In the genomic region with DNA sequence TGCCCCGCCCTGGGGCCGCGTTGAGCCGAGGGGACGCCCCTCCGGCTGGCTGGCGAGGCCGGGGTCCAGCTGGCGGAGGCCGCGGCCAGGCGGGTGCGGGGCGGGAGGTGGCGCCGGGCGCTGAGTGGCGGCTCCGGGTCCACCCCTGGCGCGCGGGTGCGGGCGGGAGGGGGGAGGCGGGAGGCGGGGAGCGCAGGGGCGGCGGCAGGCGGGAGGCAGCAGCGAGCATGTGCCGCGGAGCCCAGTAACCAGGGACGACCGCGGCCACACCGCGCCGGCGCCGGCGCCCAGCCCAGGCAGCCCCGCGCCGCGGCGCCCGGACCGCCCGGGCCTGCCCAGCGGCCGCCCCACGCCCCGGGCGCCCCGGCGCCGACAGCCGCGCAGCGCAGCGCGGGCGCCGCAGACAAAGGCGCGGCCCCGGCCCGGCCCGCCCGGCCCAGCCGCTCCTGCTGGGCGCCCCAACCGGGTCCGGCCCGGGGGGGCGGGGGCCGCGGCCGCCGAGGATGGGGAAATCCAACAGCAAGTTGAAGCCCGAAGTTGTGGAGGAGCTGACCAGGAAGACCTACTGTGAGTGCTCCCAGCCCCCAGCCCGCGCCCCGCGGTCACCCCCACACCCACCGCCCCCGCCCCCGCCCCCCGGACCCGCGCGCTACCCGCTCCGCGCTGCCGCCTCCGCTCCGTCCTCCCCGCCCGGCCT, we compare ENCODE assay signal across 8 cellular contexts. TPM values are rescaled to one million over a fixed set of nuclear protein-coding genes. Genes with fewer than 3 reads are reported as not detected.
DNase-seq lines count a peak whose midpoint lies in the region; ATAC-seq, FAIRE-seq and TF ChIP-seq lines count a peak whose summit lies in the region.

A gene (plus strand): TSS at position 244 of the 697 bp plus-strand sequence. CDS start 260 bp downstream, at position 504.

- H3K9me1 ChIP-seq in endothelial cell of umbilical vein (replicated peaks; ENCODE audit: control insufficient read depth, extremely low read depth, insufficient read depth, low read length), result no peaks in the 10 kb centered on the region

- peak within 1 kb of the TSS; percentile 43 for H3K27ac ChIP-seq in endothelial cell of umbilical vein (ENCODE audit: insufficient read depth, low read depth, low read length)

- peak within 1 kb of the TSS; percentile 95 for H2AFZ ChIP-seq in endothelial cell of umbilical vein (ENCODE audit: low read depth, low read length)

- H3K4me1 Mint-ChIP-seq in memory B cell, result peaks cover 2% of the 10 kb centered on the region

- TF ChIP-seq CTCF in endothelial cell of umbilical vein (IDR thresholded peaks at IDR 0.05; ENCODE audit: extremely low read depth in 1 of 2, insufficient read depth in 1 of 2, low read depth in 1 of 2, low read length in 2 of 2), result no peak

- H3K36me3 ChIP-seq in endothelial cell of umbilical vein (ENCODE audit: control insufficient read depth in 2 of 2, extremely low read depth in 1 of 2, insufficient read depth in 2 of 2, low read length in 2 of 2), result peaks cover 0 to 4% of the 10 kb centered on the region in 2 experiments

- H3K27me3 Mint-ChIP-seq in memory B cell, result peaks cover 31% of the 10 kb centered on the region

- peaks cover 40% of the 10 kb centered on the region for H3K79me2 ChIP-seq in endothelial cell of umbilical vein (ENCODE audit: control insufficient read depth, insufficient read depth, low read length)

- no peaks in the 10 kb centered on the region for H3K9me3 Mint-ChIP-seq in memory B cell

- H3K4me3 ChIP-seq in endothelial cell of umbilical vein (replicated peaks in 1 of 3; ENCODE audit: insufficient read depth in 1 of 3, low read depth in 1 of 3, low read length in 3 of 3), result peak within 1 kb of the TSS; percentile 47 to 60 (median 54)

- dilution Hi-C loops in endothelial cell of umbilical vein (cut with MboI; ENCODE audit: extremely low pct_ligation_motif_present, low sequenced_read_pairs), result no loop called here

- ATAC-seq in memory B cell (ENCODE audit: low read depth) (peak; percentile 56), GM18520 (IDR thresholded peaks at IDR 0.05; ENCODE audit: unreplicated experiment) (no peak), GM18519 (IDR thresholded peaks at IDR 0.05; ENCODE audit: low FRiP score, unreplicated experiment) (no peak)

- DNase-seq in GM03348 (ENCODE audit: low spot score), result peak; percentile 99
- peak; percentile 54 for DNase-seq in NCI-H226
- peak; percentile 70 for DNase-seq in activated CD8-positive, alpha-beta memory T cell treated with anti-CD3 and anti-CD28 coated beads, Interleukin-2, amount 50 U/mL, for 4 hours
- peak; percentile 36 for DNase-seq in endothelial cell of umbilical vein (ENCODE audit: low read depth, low spot score)
- no peak for DNase-seq in memory B cell (ENCODE audit: low spot score in 2 of 2)
- DNase-seq in stimulated activated CD8-positive, alpha-beta memory T cell treated with anti-CD3 and anti-CD28 coated beads, Interleukin-12 subunit alpha, Interleukin-12 subunit beta, amount 100 ng/mL, for 24 hours (ENCODE audit: extremely low read depth), result peak; percentile 23

- no peaks in the 10 kb centered on the region for H3K9me3 ChIP-seq in endothelial cell of umbilical vein (replicated peaks; ENCODE audit: control insufficient read depth, insufficient read depth, low read length)

- peak within 1 kb of the TSS; percentile 78 for H3K4me2 ChIP-seq in endothelial cell of umbilical vein (ENCODE audit: insufficient read depth, low read length)

- no peak for TF ChIP-seq POLR2A in endothelial cell of umbilical vein (IDR thresholded peaks at IDR 0.05; ENCODE audit: low read depth, low read length)

- no peak for FAIRE-seq in endothelial cell of umbilical vein (lab: Jason Lieb, UNC)

- POLR2A ChIA-PET in endothelial cell of umbilical vein (lab: Charles Lee), result no interaction called here

- H3K27ac Mint-ChIP-seq in memory B cell, result no peak within 1 kb of the TSS

- H4K20me1 ChIP-seq in endothelial cell of umbilical vein (replicated peaks; ENCODE audit: control insufficient read depth, extremely low read depth, insufficient read depth, low read length), result no peaks in the 10 kb centered on the region

- H3K36me3 Mint-ChIP-seq in memory B cell, result no peaks in the 10 kb centered on the region

- H3K4me3 Mint-ChIP-seq in memory B cell, result peak within 1 kb of the TSS; percentile 64

- BruUV-seq in endothelial cell of umbilical vein (replicated peaks; lab: Mats Ljungman, UMichigan), result no TSS peak

- intact Hi-C loops in endothelial cell of umbilical vein (cut with micrococcal nuclease), result loop anchor here (2.0 kb wide), 1 partner anchor 66 kb away; no protein-coding TSS in a partner anchor

- CTCF ChIA-PET in endothelial cell of umbilical vein (lab: Charles Lee), result no interaction called here

- peak within 1 kb of the TSS; percentile 69 for H3K9ac ChIP-seq in endothelial cell of umbilical vein (replicated peaks; ENCODE audit: extremely low read depth, insufficient read depth, low read length)

- no peaks in the 10 kb centered on the region for H3K27me3 ChIP-seq in endothelial cell of umbilical vein (ENCODE audit: control insufficient read depth in 2 of 2, insufficient read depth in 2 of 2, low read length in 2 of 2)

- H3K4me1 ChIP-seq in endothelial cell of umbilical vein (ENCODE audit: control insufficient read depth, extremely low read depth, insufficient read depth, low read length), result peaks cover 9% of the 10 kb centered on the region

TF ChIP-seq in endothelial cell of umbilical vein, 7 proteins besides CTCF, POLR2A, EP300 and RAD21:
- TF ChIP-seq MYC (IDR thresholded peaks at IDR 0.05; ENCODE audit: low read depth, low read length) (no peak), JUN (IDR thresholded peaks at IDR 0.05; ENCODE audit: borderline replicate concordance, insufficient read depth, insufficient read length, low read depth) (no peak), EZH2 (IDR thresholded peaks at IDR 0.05; ENCODE audit: borderline replicate concordance, low read depth, low read length, severe bottlenecking) (no peak), FOS (IDR thresholded peaks at IDR 0.05; ENCODE audit: borderline replicate concordance, insufficient read depth, low read length) (no peak), GATA2 (IDR thresholded peaks at IDR 0.05; ENCODE audit: insufficient read depth, insufficient read length, low read depth, low read length) (no peak)

RNA-seq across cellular contexts. Expression of the gene that starts here (rescaled TPM):
- total RNA-seq in endothelial cell of umbilical vein, result 68.3 and 77.4 TPM in 2 replicates
- 52.2 and 53.6 TPM in 2 replicates for polyA plus RNA-seq in endothelial cell of umbilical vein
- 45.3 and 45.6 TPM in 2 replicates for polyA plus RNA-seq in endothelial cell of umbilical vein (2011; cell fraction: cytosol; rRNA removed)
- 22.4 and 24.6 TPM in 2 replicates for polyA plus RNA-seq in endothelial cell of umbilical vein (2011; cell fraction: nucleus; rRNA removed)
- polyA plus RNA-seq in endothelial cell of umbilical vein (2012), result 55.3 and 55.8 TPM in 2 replicates
- 41.3 and 49.0 TPM in 2 replicates for polyA minus RNA-seq in endothelial cell of umbilical vein
- polyA minus RNA-seq in endothelial cell of umbilical vein (2011; cell fraction: cytosol; rRNA and poly(A)+ RNA removed), result 47.2 TPM
- polyA minus RNA-seq in endothelial cell of umbilical vein (2011; cell fraction: nucleus; rRNA and poly(A)+ RNA removed), result 9.4 and 10.8 TPM in 2 replicates

Comparison
In these comparisons a context has a peak if more than half of its experiments do, and no peak if none do; other contexts are left out.
1. DNase-seq: peak in GM03348 (single experiment), NCI-H226 (single experiment), activated CD8-positive, alpha-beta memory T cell treated with anti-CD3 and anti-CD28 coated beads, Interleukin-2, amount 50 U/mL, for 4 hours (single experiment), endothelial cell of umbilical vein (single experiment) and stimulated activated CD8-positive, alpha-beta memory T cell treated with anti-CD3 and anti-CD28 coated beads, Interleukin-12 subunit alpha, Interleukin-12 subunit beta, amount 100 ng/mL, for 24 hours (single experiment); none in memory B cell (0 of 2).